In genomic region chrY:18904296-18904695, GRCh38 we compare ENCODE assay signal across 33 cellular contexts.
"Had no signal": no experiment of that assay in that cellular context is flagged by ENCODE, and none has a peak within 500 bp of the region (broad histone marks: within the 10 kb centered on the region; RNA-seq: fewer than 3 reads in every experiment).

No MANE protein-coding gene starts in this region.

- H3K9me3 Mint-ChIP-seq: activated B cell treated with CpG ODN at 0.5 μM for 24 hours; activated CD4-positive, alpha-beta memory T cell treated with anti-CD3 and anti-CD28 coated beads for 36 hours; activated naive CD4-positive, alpha-beta T cell treated with anti-CD3 and anti-CD28 coated beads for 36 hours; activated T-cell treated with anti-CD3 and anti-CD28 coated beads, Interleukin-2, amount 50 U/mL, for 4 hours; activated T-helper 1 cell treated with anti-CD3 and anti-CD28 coated beads, Interleukin-12 subunit alpha, Interleukin-12 subunit beta, Interleukin-2, Interleukin-4 antibody, amounts not matched to agents 30 ng/mL and 10 ng/mL and 1 ng/mL, durations not matched to agents 14 hours and 24 hours and 36 hours had no signal

- H3K4me1 Mint-ChIP-seq: activated B cell treated with CpG ODN at 0.5 μM for 24 hours had no signal

- H3K9me3 ChIP-seq: adrenal gland, body of pancreas, breast epithelium, Peyer's patch had no signal

- H3K27me3 Mint-ChIP-seq: activated B cell treated with CpG ODN at 0.5 μM for 24 hours; activated CD4-positive, alpha-beta memory T cell treated with anti-CD3 and anti-CD28 coated beads for 36 hours had no signal

- H3K27ac Mint-ChIP-seq: activated B cell treated with CpG ODN at 0.5 μM for 24 hours; activated CD4-positive, alpha-beta memory T cell treated with anti-CD3 and anti-CD28 coated beads for 36 hours; activated naive CD4-positive, alpha-beta T cell treated with anti-CD3 and anti-CD28 coated beads for 36 hours; activated naive CD4-positive, alpha-beta T cell treated with anti-CD3 and anti-CD28 coated beads, Interleukin-2, amount 50 U/mL, for 72 hours; activated T-helper 1 cell treated with anti-CD3 and anti-CD28 coated beads, Interleukin-12 subunit alpha, Interleukin-12 subunit beta, Interleukin-2, Interleukin-4 antibody, amounts not matched to agents 30 ng/mL and 10 ng/mL and 1 ng/mL, durations not matched to agents 14 hours and 24 hours and 36 hours had no signal

- DNase-seq: activated B cell treated with CpG ODN at 0.5 μM for 24 hours; activated CD4-positive, alpha-beta memory T cell treated with anti-CD3 and anti-CD28 coated beads for 36 hours; activated CD4-positive, alpha-beta T cell treated with anti-CD3 and anti-CD28 coated beads for 4 hours; activated CD4-positive, alpha-beta T cell treated with anti-CD3 and anti-CD28 coated beads, Interleukin-2, amount 50 U/mL, for 1 hour; activated CD4-positive, CD25-positive, alpha-beta regulatory T cell treated with anti-CD3 and anti-CD28 coated beads, Interleukin-2, amount 50 U/mL, for 72 hours; activated CD8-positive, alpha-beta memory T cell treated with anti-CD3 and anti-CD28 coated beads, Interleukin-2, amount 50 U/mL, for 4 hours; activated gamma-delta T cell treated with Interleukin-2 at 50 U/mL for 16 hours; activated naive CD4-positive, alpha-beta T cell treated with anti-CD3 and anti-CD28 coated beads for 36 hours; activated T-cell treated with anti-CD3 and anti-CD28 coated beads for 4 hours; activated T-cell treated with anti-CD3 and anti-CD28 coated beads, Interleukin-2, amount 50 U/mL, for 4 hours; body of pancreas; Kasumi-1; KG1; MM.1S; NCI-H1105; NCI-H1417 treated with DMSO at 0.1 percent for 48 hours; NCI-H187 treated with DMSO at 0.1 percent for 48 hours; NCI-H2081; NCI-H2171 treated with DMSO at 0.1 percent for 48 hours; NCI-H2227 treated with DMSO at 0.1 percent for 48 hours; NCI-H524 treated with DMSO at 0.1 percent for 48 hours; PC-3; Peyer's patch; RPMI8226; SW 1271; T-helper 1 cell; T-helper 2 cell; T-helper 9 cell had no signal

- H3K27me3 ChIP-seq: adrenal gland, body of pancreas, breast epithelium, Peyer's patch had no signal

- H3K27ac ChIP-seq: adrenal gland, body of pancreas, breast epithelium, Peyer's patch, VCaP had no signal

- H3K4me3 Mint-ChIP-seq: activated B cell treated with CpG ODN at 0.5 μM for 24 hours; activated CD4-positive, alpha-beta memory T cell treated with anti-CD3 and anti-CD28 coated beads for 36 hours; activated naive CD4-positive, alpha-beta T cell treated with anti-CD3 and anti-CD28 coated beads for 36 hours; activated T-cell treated with anti-CD3 and anti-CD28 coated beads, Interleukin-2, amount 50 U/mL, for 4 hours; activated T-helper 1 cell treated with anti-CD3 and anti-CD28 coated beads, Interleukin-12 subunit alpha, Interleukin-12 subunit beta, Interleukin-2, Interleukin-4 antibody, amounts not matched to agents 30 ng/mL and 10 ng/mL and 1 ng/mL, durations not matched to agents 14 hours and 24 hours and 36 hours had no signal

- ATAC-seq: activated naive CD4-positive, alpha-beta T cell treated with anti-CD3 and anti-CD28 coated beads, Interleukin-2, amount 50 U/mL, for 72 hours; activated T-cell treated with anti-CD3 and anti-CD28 coated beads, Interleukin-2, amount 50 U/mL, for 4 hours; body of pancreas; PC-3 had no signal

- H3K36me3 Mint-ChIP-seq: activated CD4-positive, alpha-beta memory T cell treated with anti-CD3 and anti-CD28 coated beads for 36 hours had no signal
